Comparison of ENCODE assay signal across 11 cellular contexts in the genomic region with DNA sequence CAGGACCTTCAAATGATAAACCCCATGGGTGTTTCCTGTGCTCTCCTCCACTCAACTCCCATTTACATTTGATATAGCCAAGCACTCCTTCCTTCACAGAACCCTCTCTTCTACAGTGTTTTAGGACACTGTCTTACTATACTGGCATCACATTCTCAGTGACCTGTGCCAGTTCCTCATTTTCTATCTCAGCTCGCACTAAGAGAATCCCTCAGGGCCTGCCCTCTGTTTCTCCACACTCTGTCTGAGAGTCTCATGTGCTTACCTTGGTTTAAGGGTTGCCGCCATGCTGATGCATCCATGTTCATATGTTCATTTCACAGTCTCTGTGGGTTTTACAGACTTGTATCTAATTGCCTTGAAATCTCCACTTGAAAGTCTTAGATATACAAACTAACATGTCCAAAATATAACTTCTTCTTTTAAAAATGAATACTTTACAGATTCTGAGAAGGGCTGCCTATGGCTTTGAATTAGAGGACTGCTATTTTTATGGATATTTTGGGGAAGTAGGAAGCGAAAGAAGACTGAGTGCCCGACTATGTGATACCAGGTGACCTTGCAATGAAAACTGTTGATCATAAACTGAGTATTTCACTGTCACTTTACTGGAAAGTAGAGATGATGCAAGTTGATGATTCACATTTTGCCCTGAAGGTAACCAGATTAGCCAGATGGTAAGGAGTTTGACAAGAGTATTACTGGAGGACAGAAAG.
DNase-seq lines count a peak whose midpoint lies in the region; ATAC-seq and TF ChIP-seq lines count a peak whose summit lies in the region.
"Had no signal": no experiment of that assay in that cellular context is flagged by ENCODE, and none has a peak within 500 bp of the region (broad histone marks: within the 10 kb centered on the region; RNA-seq: fewer than 3 reads in every experiment).

No MANE protein-coding gene starts in this region.

- no peak overlapping the region; the same call in 1 of the 2 replicates for H3K4me3 ChIP-seq in OCI-LY3 (ENCODE audit: low read length)

- peaks cover 2% of the 10 kb centered on the region for H3K36me3 ChIP-seq in OCI-LY3 (replicated peaks; ENCODE audit: low read depth, low read length)

- no peak for TF ChIP-seq CTCF in OCI-LY3 (IDR thresholded peaks at IDR 0.05; ENCODE audit: low read depth, low read length)

- intact Hi-C loops in Right ventricle myocardium inferior (cut with DNase I): no loop called here

- peak overlapping the region; percentile 80 for H3K27ac ChIP-seq in OCI-LY3 (ENCODE audit: low read length)

- DNase-seq in kidney tubule cell (ENCODE audit: low spot score): peak; percentile 57
- no peak for DNase-seq in HUDEP-2 (lab: John Stamatoyannopoulos, UW; ENCODE audit: unreplicated experiment in 76 of 76)
- no peak for DNase-seq in Ammon's horn (ENCODE audit: low spot score)
- no peak for DNase-seq in activated CD4-positive, CD25-positive, alpha-beta regulatory T cell (lab: John Stamatoyannopoulos, UW)
- no peak for DNase-seq in Right ventricle myocardium inferior (ENCODE audit: missing footprints)
- DNase-seq: activated T-cell treated with anti-CD3 and anti-CD28 coated beads, Interleukin-2, amount 50 U/mL, for 48 hours; left cardiac atrium; NCI-H1105 treated with DMSO at 0.1 percent for 48 hours had no signal

- H3K27me3 ChIP-seq in OCI-LY3 (ENCODE audit: low read depth, low read length): no peaks in the 10 kb centered on the region

- H3K4me2 ChIP-seq in OCI-LY3 (ENCODE audit: low read length): peak overlapping the region; percentile 53

- no peaks in the 10 kb centered on the region for H3K9me3 ChIP-seq in OCI-LY3 (ENCODE audit: insufficient read depth, low read length)

- H3K79me2 ChIP-seq in OCI-LY3 (ENCODE audit: low read length): no peaks in the 10 kb centered on the region

- peaks cover 21% of the 10 kb centered on the region for H3K4me1 ChIP-seq in OCI-LY3 (ENCODE audit: low read length)

- H3K9ac ChIP-seq in OCI-LY3 (ENCODE audit: low read length): no peak overlapping the region

- H2AFZ ChIP-seq in OCI-LY3 (ENCODE audit: low read depth, low read length): no peak overlapping the region

- no peaks in the 10 kb centered on the region for H4K20me1 ChIP-seq in OCI-LY3 (ENCODE audit: insufficient read depth, low read length)

- peak; percentile 88 for ATAC-seq in GM19324 (IDR thresholded peaks at IDR 0.05; ENCODE audit: low FRiP score, unreplicated experiment)
- peak; percentile 66 for ATAC-seq in HG02981 (IDR thresholded peaks at IDR 0.05; ENCODE audit: unreplicated experiment)
- no peak for ATAC-seq in Right ventricle myocardium inferior
- ATAC-seq: left cardiac atrium had no signal
